In the genomic region with DNA sequence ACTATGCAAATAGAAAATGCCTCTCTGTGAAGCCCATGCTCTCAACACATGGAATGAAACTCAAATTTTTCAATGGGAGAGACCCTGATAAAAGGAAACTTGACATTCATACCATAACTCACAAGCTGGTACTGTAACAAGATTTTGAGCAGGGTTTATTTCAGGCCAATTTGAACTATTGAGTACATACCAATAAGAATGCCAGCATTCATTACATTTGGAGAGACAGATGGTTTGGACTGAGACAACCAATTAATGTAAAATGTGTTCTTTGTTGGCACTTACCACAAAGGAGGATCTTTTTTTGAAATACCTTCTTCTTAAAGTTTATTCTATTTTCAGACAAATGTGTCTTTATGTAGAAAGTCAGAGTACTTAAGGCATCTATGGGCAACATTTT, we compare ENCODE assay signal across 24 cellular contexts.
"Had no signal": no experiment of that assay in that cellular context is flagged by ENCODE, and none has a peak within 500 bp of the region (broad histone marks: within the 10 kb centered on the region; RNA-seq: fewer than 3 reads in every experiment).

No MANE protein-coding gene starts in this region.

- H3K9me3 ChIP-seq: ovary, testis, thyroid gland, vagina had no signal

- DNase-seq: islet precursor cell; left ventricle myocardium inferior; mesendoderm; naive B cell; natural killer cell; nephron progenitor cell; ovary; retina; right cardiac atrium; stimulated activated CD4-positive, alpha-beta T cell treated with anti-CD3 and anti-CD28 coated beads, Interleukin-12 subunit alpha, Interleukin-12 subunit beta, amount 100 ng/mL, for 4 hours; stimulated activated CD4-positive, alpha-beta T cell treated with anti-CD3 and anti-CD28 coated beads, Interleukin-15, amount 100 ng/mL, for 24 hours; stimulated activated CD4-positive, alpha-beta T cell treated with anti-CD3 and anti-CD28 coated beads, Interleukin-2, amount 100 ng/mL, for 24 hours; stimulated activated CD4-positive, alpha-beta T cell treated with anti-CD3 and anti-CD28 coated beads, Interleukin-4, amount 100 ng/mL, for 1 hour; stimulated activated naive B cell treated with anti-CD40 and anti-IgM and Interleukin-4, amounts not matched to agents 10 μg/mL and 1 μg/mL and 100 μg/mL, for 72 hours; stimulated activated naive CD8-positive, alpha-beta T cell treated with anti-CD3 and anti-CD28 coated beads, Interleukin-15, Interleukin-2, amounts not matched to agents 100 U/mL and 50 U/mL, for 24 hours; stomach; testis; thyroid gland; transverse colon; upper lobe of left lung had no signal

- H3K36me3 ChIP-seq: left ventricle myocardium inferior, ovary, stomach, thyroid gland, transverse colon, upper lobe of left lung, vagina had no signal

- H3K27ac ChIP-seq: left ventricle myocardium inferior, ovary, skin epidermis, stomach, testis, thyroid gland, transverse colon, upper lobe of left lung, vagina had no signal

- H3K4me3 ChIP-seq: left ventricle myocardium inferior, lung, ovary, skin epidermis, stomach, testis, thyroid gland, transverse colon, upper lobe of left lung, vagina had no signal

- H3K4me1 ChIP-seq: left ventricle myocardium inferior, stomach, testis, thyroid gland, transverse colon, upper lobe of left lung, vagina had no signal

- ATAC-seq: natural killer cell; right cardiac atrium; sciatic nerve; stimulated activated naive B cell treated with anti-CD40 and anti-IgM and Interleukin-4, amounts not matched to agents 10 μg/mL and 1 μg/mL and 100 μg/mL, for 72 hours; stimulated activated naive CD8-positive, alpha-beta T cell treated with anti-CD3 and anti-CD28 coated beads, Interleukin-15, Interleukin-2, amounts not matched to agents 100 U/mL and 50 U/mL, for 24 hours had no signal

- H3K27me3 ChIP-seq: ovary, stomach, testis, thyroid gland, transverse colon, upper lobe of left lung, vagina had no signal
